Comparison of ENCODE assay signal across 21 cellular contexts in genomic region chr18:69559604-69560003, GRCh38.
"Had no signal": no experiment of that assay in that cellular context is flagged by ENCODE, and none has a peak within 500 bp of the region (broad histone marks: within the 10 kb centered on the region; RNA-seq: fewer than 3 reads in every experiment).

No MANE protein-coding gene starts in this region.

- H3K4me3 ChIP-seq: colonic mucosa, esophagus muscularis mucosa, hepatocyte, psoas muscle, right lobe of liver, tibial artery, upper lobe of right lung, vagina had no signal

- H3K27ac ChIP-seq: colonic mucosa, epithelial cell of prostate, esophagus muscularis mucosa, hepatocyte, neutrophil, psoas muscle, right lobe of liver, tibial artery, upper lobe of right lung, vagina had no signal

- H2AFZ ChIP-seq: hepatocyte had no signal

- ATAC-seq: naive thymus-derived CD8-positive, alpha-beta T cell; psoas muscle; right lobe of liver; stimulated activated memory B cell treated with anti-CD40 and anti-IgM and Interleukin-4, amounts not matched to agents 10 μg/mL and 1 μg/mL and 100 μg/mL, for 72 hours; upper lobe of right lung had no signal

- H3K4me2 ChIP-seq: hepatocyte had no signal

- H3K4me1 ChIP-seq: colonic mucosa, esophagus muscularis mucosa, psoas muscle, right lobe of liver, tibial artery, upper lobe of right lung, vagina had no signal

- H3K27me3 ChIP-seq: colonic mucosa, esophagus muscularis mucosa, hepatocyte, neutrophil, right lobe of liver, tibial artery, upper lobe of right lung, vagina had no signal

- H3K36me3 ChIP-seq: colonic mucosa, esophagus muscularis mucosa, neutrophil, right lobe of liver, tibial artery, upper lobe of right lung, vagina had no signal

- H3K9me3 ChIP-seq: colonic mucosa, esophagus muscularis mucosa, neutrophil, right lobe of liver, tibial artery, upper lobe of right lung, vagina had no signal

- DNase-seq: cerebellar nuclear complex; colonic mucosa; dermis blood vessel endothelial cell; effector CD8-positive, alpha-beta T cell; foreskin melanocyte; head of caudate nucleus; kidney glomerular epithelial cell; naive thymus-derived CD8-positive, alpha-beta T cell; psoas muscle; retina; right lobe of liver; stimulated activated CD4-positive, alpha-beta T cell treated with anti-CD3 and anti-CD28 coated beads, Interleukin-4, amount 100 ng/mL, for 1 hour; stimulated activated CD8-positive, alpha-beta memory T cell treated with anti-CD3 and anti-CD28 coated beads, Interleukin-4, amount 100 ng/mL, for 48 hours; tibial artery; upper lobe of right lung had no signal

- H3K79me2 ChIP-seq: hepatocyte had no signal
